In genomic region chrX:1661922-1662221, GRCh38 we compare ENCODE assay signal across 2 cellular contexts.
TF ChIP-seq lines count a peak whose summit lies in the region.

No MANE protein-coding gene starts in this region.

TF ChIP-seq in GM23338, 12 proteins besides CTCF, POLR2A, EP300 and RAD21:
- TF ChIP-seq ZNF462 (CRISPR knock-in tag; IDR thresholded peaks at IDR 0.05), result no peak
- TF ChIP-seq STAT1 (IDR thresholded peaks at IDR 0.05; ENCODE audit: unreplicated experiment), result no peak
- TF ChIP-seq REST (IDR thresholded peaks at IDR 0.05; ENCODE audit: unreplicated experiment), result no peak
- TF ChIP-seq EZH2phosphoT487 (IDR thresholded peaks at IDR 0.05; ENCODE audit: unreplicated experiment), result no peak
- TF ChIP-seq CREB1 (CRISPR knock-in tag; IDR thresholded peaks at IDR 0.05; ENCODE audit: low read depth), result no peak
- no peak for TF ChIP-seq ZNF114 (CRISPR knock-in tag; IDR thresholded peaks at IDR 0.05)
- no peak for TF ChIP-seq ETS1 (IDR thresholded peaks at IDR 0.05)
- TF ChIP-seq POLR2AphosphoS5 (IDR thresholded peaks at IDR 0.05; ENCODE audit: low read depth), result no peak
- no peak for TF ChIP-seq NANOG (IDR thresholded peaks at IDR 0.05; ENCODE audit: borderline replicate concordance)
- TF ChIP-seq JUNB (IDR thresholded peaks at IDR 0.05; ENCODE audit: unreplicated experiment), result no peak

TF ChIP-seq in WTC11, 78 proteins besides CTCF, POLR2A, EP300 and RAD21 (continued from another document):
- no peak for TF ChIP-seq AR (CRISPR knock-in tag; IDR thresholded peaks at IDR 0.05)
- TF ChIP-seq USF1 (CRISPR knock-in tag; IDR thresholded peaks at IDR 0.05), result no peak
- no peak for TF ChIP-seq HMGXB4 (CRISPR knock-in tag; IDR thresholded peaks at IDR 0.05)
- no peak for TF ChIP-seq ZNF671 (CRISPR knock-in tag; IDR thresholded peaks at IDR 0.05)
TF ChIP-seq in WTC11: peak in this region for 0.
